ENCODE assay signal across 15 cellular contexts in the genomic region with DNA sequence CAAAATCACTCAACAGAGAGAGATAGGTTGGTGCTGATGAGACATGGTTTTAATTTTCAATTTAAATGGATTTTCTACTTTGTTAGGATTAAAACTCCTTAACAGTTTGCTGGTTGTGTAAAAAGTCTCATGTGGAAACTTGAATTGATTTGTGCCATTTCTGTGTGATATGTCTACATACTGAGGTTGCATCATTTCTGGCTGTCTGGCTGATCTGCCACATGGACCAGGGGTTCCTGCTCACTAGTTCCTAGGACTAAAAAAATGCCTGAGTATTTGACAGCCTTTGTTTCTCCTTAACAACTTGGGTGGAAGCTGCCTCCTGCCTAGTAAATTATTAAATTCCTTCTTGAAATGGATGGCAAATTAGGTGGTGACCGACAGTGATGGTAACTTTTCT.
A peak's percentile ranks its signal among the peaks of the same experiment; 100 is the strongest.
DNase-seq lines count a peak whose midpoint lies in the region; ATAC-seq and TF ChIP-seq lines count a peak whose summit lies in the region.
"Had no signal": no experiment of that assay in that cellular context is flagged by ENCODE, and none has a peak within 500 bp of the region (broad histone marks: within the 10 kb centered on the region; RNA-seq: fewer than 3 reads in every experiment).

No MANE protein-coding gene starts in this region.

- H3K9me3 ChIP-seq in HEK293 (ENCODE audit: control insufficient read depth, insufficient read depth, low read depth, low read length) = no peaks in the 10 kb centered on the region
- H3K9me3 ChIP-seq in adipocyte (ENCODE audit: control insufficient read depth, low read length) = no peaks in the 10 kb centered on the region
- H3K9me3 ChIP-seq: Caco-2 had no signal

- H3K27me3 ChIP-seq in adipocyte (replicated peaks; ENCODE audit: control insufficient read depth, insufficient read depth, low read length) = no peaks in the 10 kb centered on the region

- no peaks in the 10 kb centered on the region for H3K4me1 ChIP-seq in HEK293 (ENCODE audit: control insufficient read depth, insufficient read depth, low read length)
- peaks cover 27% of the 10 kb centered on the region for H3K4me1 ChIP-seq in adipocyte (ENCODE audit: control insufficient read depth, insufficient read depth, low read length)
- H3K4me1 ChIP-seq: Caco-2 had no signal

- H3K27ac ChIP-seq in HEK293 (ENCODE audit: extremely low read depth, low read depth, low read length) = no peak overlapping the region

- H3K9ac ChIP-seq in adipocyte (ENCODE audit: low read length) = peak overlapping the region; percentile 26

- H3K4me3 ChIP-seq in HEK293 (ENCODE audit: low read depth, low read length) (no peak overlapping the region), adipocyte (ENCODE audit: low read length) (peak overlapping the region; percentile 16)

- CTCF ChIA-PET in HEK293 (lab: Yijun Ruan, JAX) = interaction anchor here (0.7 kb wide), 1 partner anchor 206 kb away, joined by 3 read pairs; no protein-coding TSS in a partner anchor

- H3K36me3 ChIP-seq in HEK293 (ENCODE audit: control insufficient read depth in 2 of 2, insufficient read depth in 1 of 2, low read length in 2 of 2) (no peaks in the 10 kb centered on the region), adipocyte (ENCODE audit: control insufficient read depth, insufficient read depth, low read length, severe bottlenecking) (no peaks in the 10 kb centered on the region)

- no peak for TF ChIP-seq CTCF in HEK293 (tag by site-specific recombination; IDR thresholded peaks at IDR 0.05)

- POLR2A ChIA-PET in HEK293 (lab: Yijun Ruan, JAX) = no interaction called here

- ATAC-seq in GM21447 (IDR thresholded peaks at IDR 0.05; ENCODE audit: unreplicated experiment) = no peak

- DNase-seq in NCI-H82 (lab: John Stamatoyannopoulos, UW) (peak; percentile 17), NCI-H82 treated with DMSO at 0.1 percent for 48 hours (lab: John Stamatoyannopoulos, UW; ENCODE audit: unreplicated experiment) (no peak), adipocyte (ENCODE audit: low read depth) (peak; percentile 31), renal cortical epithelial cell (ENCODE audit: low read depth) (peak; percentile 52), DMS153 (lab: John Stamatoyannopoulos, UW) (no peak), amniotic stem cell (lab: John Stamatoyannopoulos, UW) (no peak)
- DNase-seq: Caco-2, DMS79, KBM-7, NCI-H2029 treated with DMSO at 0.1 percent for 48 hours, NCI-H226, NCI-H526, SHP77 had no signal

TF ChIP-seq in HEK293, 187 proteins besides CTCF, POLR2A, EP300 and RAD21:
- TF ChIP-seq ZNF133 (tag by site-specific recombination; IDR thresholded peaks at IDR 0.05) (no peak), ZNF140 (tag by site-specific recombination; IDR thresholded peaks at IDR 0.05) (no peak), KLF10 (tag by site-specific recombination; IDR thresholded peaks at IDR 0.05) (no peak), ZNF621 (tag by site-specific recombination; IDR thresholded peaks at IDR 0.05) (no peak), ZNF335 (tag by site-specific recombination; conservative IDR thresholded peaks at IDR 0.05) (peak; percentile 89), SCRT2 (tag by site-specific recombination; IDR thresholded peaks at IDR 0.05) (no peak)

Comparison
In these comparisons a context has a peak if more than half of its experiments do, and no peak if none do; other contexts are left out.
1. DNase-seq: peak in NCI-H82 (single experiment), adipocyte (single experiment) and renal cortical epithelial cell (single experiment); none in NCI-H82 treated with DMSO at 0.1 percent for 48 hours (single experiment), DMS153 (single experiment) and amniotic stem cell (single experiment).